Comparison of ENCODE assay signal across 23 cellular contexts in the genomic region with DNA sequence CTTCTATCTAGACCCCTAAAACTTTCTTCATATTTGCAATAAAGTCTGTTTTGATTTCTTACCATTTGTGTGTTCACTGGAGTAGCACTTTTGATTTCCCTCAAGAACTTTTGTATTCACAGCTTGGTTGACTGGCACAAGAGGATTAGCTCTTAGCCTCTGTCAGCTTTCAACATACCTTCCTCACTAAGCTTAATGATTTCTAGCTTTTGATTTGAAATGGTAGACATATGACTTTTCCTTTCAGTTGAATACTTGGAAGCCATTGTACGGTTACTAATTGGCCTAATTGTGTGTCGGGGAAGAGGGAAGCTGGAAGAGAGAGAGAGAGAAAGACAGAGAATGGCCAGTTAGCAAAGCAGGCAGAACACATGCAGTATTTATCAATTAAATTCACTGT.
"Had no signal": no experiment of that assay in that cellular context is flagged by ENCODE, and none has a peak within 500 bp of the region (broad histone marks: within the 10 kb centered on the region; RNA-seq: fewer than 3 reads in every experiment).

No MANE protein-coding gene starts in this region.

- H3K4me3 ChIP-seq: dorsolateral prefrontal cortex, esophagus muscularis mucosa, gastroesophageal sphincter, heart left ventricle, hepatocyte, lung, pancreas, sigmoid colon, testis, tibial artery had no signal

- ATAC-seq: foreskin keratinocyte; gastroesophageal sphincter; heart left ventricle; left colon; naive thymus-derived CD4-positive, alpha-beta T cell; pancreas; right cardiac atrium; stimulated activated memory B cell treated with anti-CD40 and anti-IgM and Interleukin-4, amounts not matched to agents 10 μg/mL and 1 μg/mL and 100 μg/mL, for 72 hours; stimulated activated naive CD8-positive, alpha-beta T cell treated with anti-CD3 and anti-CD28 coated beads, Interleukin-15, Interleukin-2, amounts not matched to agents 100 U/mL and 50 U/mL, for 24 hours had no signal

- DNase-seq: dorsolateral prefrontal cortex; effector CD4-positive, alpha-beta T cell; foreskin keratinocyte; heart left ventricle; left colon; midbrain; naive thymus-derived CD4-positive, alpha-beta T cell; nephron progenitor cell; pancreas; right cardiac atrium; sigmoid colon; stimulated activated CD4-positive, alpha-beta T cell treated with anti-CD3 and anti-CD28 coated beads, Interleukin-4, amount 100 ng/mL, for 4 hours; stimulated activated naive CD8-positive, alpha-beta T cell treated with anti-CD3 and anti-CD28 coated beads, Interleukin-15, Interleukin-2, amounts not matched to agents 100 U/mL and 50 U/mL, for 24 hours; substantia nigra; testis; tibial artery had no signal

- H3K36me3 ChIP-seq: esophagus muscularis mucosa, gastroesophageal sphincter, heart left ventricle, neutrophil, pancreas, sigmoid colon, tibial artery had no signal

- H3K4me1 ChIP-seq: foreskin keratinocyte, pancreas, testis had no signal

- H3K9me3 ChIP-seq: esophagus muscularis mucosa, gastroesophageal sphincter, heart left ventricle, neutrophil, pancreas, sigmoid colon, testis, tibial artery had no signal

- H3K4me2 ChIP-seq: hepatocyte had no signal

- H3K27ac ChIP-seq: dorsolateral prefrontal cortex, epithelial cell of prostate, esophagus muscularis mucosa, foreskin keratinocyte, gastroesophageal sphincter, heart left ventricle, hepatocyte, neutrophil, pancreas, sigmoid colon, testis, tibial artery had no signal

- H3K27me3 ChIP-seq: esophagus muscularis mucosa, foreskin keratinocyte, gastroesophageal sphincter, heart left ventricle, hepatocyte, neutrophil, pancreas, sigmoid colon, testis, tibial artery had no signal
